Comparison of ENCODE assay signal across 8 cellular contexts in the genomic region with DNA sequence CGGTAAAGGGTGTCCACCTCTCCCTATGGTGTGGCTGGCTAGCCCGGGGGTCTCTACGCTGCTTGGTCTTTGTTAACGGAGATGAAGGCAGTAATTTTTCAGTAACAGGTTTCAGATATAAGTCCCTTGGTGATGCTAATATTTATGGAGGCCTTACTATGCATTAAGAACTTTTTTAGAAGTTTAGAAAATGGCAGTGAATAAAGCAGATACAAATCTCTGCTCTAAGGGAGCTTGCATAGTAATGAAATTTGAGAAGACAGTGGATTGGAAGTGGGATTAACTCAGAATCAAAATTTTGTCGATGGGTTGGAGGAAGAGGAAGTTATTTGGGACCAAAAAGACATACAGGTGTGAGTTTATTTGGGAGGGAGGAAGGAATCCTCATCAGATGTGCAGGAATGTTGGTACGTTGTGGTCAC. TPM values are rescaled to one million over a fixed set of nuclear protein-coding genes. Genes with fewer than 3 reads are reported as not detected.
DNase-seq lines count a peak whose midpoint lies in the region; ATAC-seq and TF ChIP-seq lines count a peak whose summit lies in the region.

No MANE protein-coding gene starts in this region.

- H3K36me3 ChIP-seq in ACC112 (ENCODE audit: insufficient read depth, low read length) (peaks cover 26% of the 10 kb centered on the region), mucosa of descending colon (ENCODE audit: low read depth) (no peaks in the 10 kb centered on the region)

- intact Hi-C loops in mucosa of descending colon (cut with DNase I, micrococcal nuclease) = loop anchor here in 1 of 2 donors (2.0 to 5.0 kb wide), 2 partner anchors 36 to 84 kb away; a partner anchor contains a TSS

- H3K4me1 ChIP-seq in ACC112 (ENCODE audit: control insufficient read depth, insufficient read depth, low read length, unreplicated experiment) = peaks cover 16% of the 10 kb centered on the region
- H3K4me1 ChIP-seq in mucosa of descending colon (ENCODE audit: low read depth) = peaks cover 7% of the 10 kb centered on the region

- in situ Hi-C loops in KBM-7 (cut with MboI; ENCODE audit: low pct_unique_long_range_greater_than_20kb, low sequenced_read_pairs) = no loop called here

- peak overlapping the region; percentile 97 to 99 (median 98) for H3K4me3 Mint-ChIP-seq in brain

- peaks cover 44% of the 10 kb centered on the region for H3K79me2 ChIP-seq in ACC112 (ENCODE audit: control insufficient read depth, insufficient read depth, low read length, unreplicated experiment)

- ATAC-seq in HG02943 (IDR thresholded peaks at IDR 0.05; ENCODE audit: low read depth, unreplicated experiment) = peak; percentile 45
- ATAC-seq in mucosa of descending colon = no peak

- peaks cover 49% of the 10 kb centered on the region for H3K4me1 Mint-ChIP-seq in brain

- H3K27ac Mint-ChIP-seq in brain = peak overlapping the region; percentile 96 to 99 (median 97)

- H3K27ac ChIP-seq in ACC112 (ENCODE audit: low read depth, low read length) = peak overlapping the region; percentile 38

- H3K27me3 ChIP-seq in ACC112 (ENCODE audit: insufficient read depth, low read length) = no peaks in the 10 kb centered on the region

- H3K9me3 ChIP-seq in mucosa of descending colon = no peaks in the 10 kb centered on the region

- H3K9me3 Mint-ChIP-seq in brain = no peaks in the 10 kb centered on the region

- DNase-seq in mucosa of descending colon (no peak), foreskin melanocyte (no peak), epidermal melanocyte (ENCODE audit: insufficient read length, low spot score) (no peak), KBM-7 (no peak)
- DNase-seq in stimulated activated CD4-positive, alpha-beta T cell treated with anti-CD3 and anti-CD28 coated beads, Interleukin-1b, Interleukin-23, amount 100 ng/mL, for 48 hours = no peak

- H3K27me3 Mint-ChIP-seq in brain = peaks cover 14% of the 10 kb centered on the region

- H3K36me3 Mint-ChIP-seq in brain = peaks cover 36% of the 10 kb centered on the region

- TF ChIP-seq CTCF in brain (conservative IDR thresholded peaks at IDR 0.05) (no peak), mucosa of descending colon (IDR thresholded peaks at IDR 0.05) (no peak)

- H3K4me3 ChIP-seq in ACC112 (ENCODE audit: low read depth, low read length) = peak overlapping the region; percentile 90
- peak overlapping the region; percentile 39 for H3K4me3 ChIP-seq in mucosa of descending colon

- H2AFZ ChIP-seq in ACC112 (ENCODE audit: low read length, unreplicated experiment) = peak overlapping the region; percentile 84

RNA-seq across cellular contexts. Expression of a gene that starts 0.4 kb away (rescaled TPM):
- 149 TPM for polyA plus RNA-seq in brain (ENCODE audit: insufficient read depth, low read depth, low replicate concordance)
- 10 to 100 TPM; 67.3 to 96.4 (median 81.6) TPM for total RNA-seq in mucosa of descending colon

RNA-seq across cellular contexts. Expression of a gene that starts 25.3 kb away (rescaled TPM):
- not detected for polyA plus RNA-seq in brain (ENCODE audit: insufficient read depth, low read depth, low replicate concordance)
- total RNA-seq in mucosa of descending colon = 1 to 10 TPM; 1.8 to 3.0 (median 2.7) TPM

RNA-seq across cellular contexts. Expression of a gene that starts 30.4 kb away (rescaled TPM):
- polyA plus RNA-seq in brain (ENCODE audit: insufficient read depth, low read depth, low replicate concordance) = not detected
- total RNA-seq in mucosa of descending colon = not detected

RNA-seq across cellular contexts. Expression of a gene that starts 36.6 kb away (rescaled TPM):
- polyA plus RNA-seq in brain (ENCODE audit: insufficient read depth, low read depth, low replicate concordance) = 13.0 TPM
- total RNA-seq in mucosa of descending colon = 10 to 100 TPM; 25.6 to 38.1 (median 28.0) TPM

RNA-seq across cellular contexts. Expression of a gene that starts 37.9 kb away (rescaled TPM):
- 0.17 TPM for polyA plus RNA-seq in brain (ENCODE audit: insufficient read depth, low read depth, low replicate concordance)
- 1 to 10 TPM; 1.1 to 2.3 (median 2.1) TPM for total RNA-seq in mucosa of descending colon
